10 cellular contexts compared by ENCODE assay signal in the genomic region with DNA sequence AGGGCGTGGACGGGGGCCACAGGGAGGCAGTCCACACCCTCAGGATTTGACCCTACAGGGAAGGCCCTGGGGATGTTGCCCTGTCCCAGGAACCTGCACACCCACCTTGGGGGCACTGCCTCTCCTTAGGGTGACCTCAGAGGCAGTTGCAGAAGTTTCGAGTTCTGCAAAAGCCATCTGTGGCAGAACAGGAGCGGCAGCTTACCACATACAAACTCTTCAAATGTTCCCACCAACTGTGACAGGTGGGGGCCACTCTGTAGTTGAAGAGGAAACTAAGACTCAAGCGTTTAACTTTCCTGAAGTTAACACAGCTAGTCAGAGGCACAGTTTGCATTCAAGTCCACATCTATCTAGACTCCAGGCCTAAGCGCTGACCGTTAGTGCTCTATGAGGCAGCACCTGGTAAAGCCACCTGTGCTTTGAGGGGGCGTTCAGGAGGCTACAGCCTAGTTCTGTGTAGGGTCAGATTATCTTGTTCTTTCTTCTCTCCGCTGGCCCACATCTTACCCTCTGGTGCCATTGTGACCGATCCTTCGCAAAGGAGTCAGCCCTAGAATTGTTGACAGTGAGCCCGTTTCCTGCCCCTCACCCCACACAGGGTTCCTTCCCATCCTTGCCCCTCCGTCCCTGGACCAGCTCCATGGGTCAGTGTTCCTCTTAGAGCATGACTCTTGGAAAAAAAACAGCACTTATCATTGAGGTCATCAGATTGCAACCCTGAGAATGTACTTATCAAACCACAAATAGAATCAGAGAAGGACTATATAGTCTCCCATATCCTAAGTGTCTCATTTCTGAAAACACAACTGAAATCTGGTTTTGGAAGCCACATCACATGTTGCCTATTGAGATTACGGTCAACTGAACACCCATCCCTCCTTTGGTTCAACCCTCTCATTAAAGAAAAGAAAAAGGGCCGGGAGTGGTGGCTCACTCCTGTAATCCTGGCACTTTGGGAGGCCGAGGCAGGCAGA. TPM values are rescaled to one million over a fixed set of nuclear protein-coding genes. Genes with fewer than 3 reads are reported as not detected.
DNase-seq lines count a peak whose midpoint lies in the region; ATAC-seq and TF ChIP-seq lines count a peak whose summit lies in the region.
"Had no signal": no experiment of that assay in that cellular context is flagged by ENCODE, and none has a peak within 500 bp of the region (broad histone marks: within the 10 kb centered on the region; RNA-seq: fewer than 3 reads in every experiment).

No MANE protein-coding gene starts in this region.

- CTCF ChIA-PET in activated CD8-positive, alpha-beta T cell treated with anti-CD3 and anti-CD28 coated beads for 36 hours (lab: Charles Lee): interaction anchor here (1.1 to 1.6 kb wide), 2 partner anchors 12 to 20 kb away, joined by 3 to 4 read pairs; no protein-coding TSS in a partner anchor
- CTCF ChIA-PET in activated CD8-positive, alpha-beta T cell treated with anti-CD3 and anti-CD28 coated beads, Interleukin-2, amount 10 ng/mL, durations not matched to agents 7 days and 5 days (lab: Charles Lee): no interaction called here

- peaks cover 7% of the 10 kb centered on the region for H3K4me1 Mint-ChIP-seq in activated CD8-positive, alpha-beta T cell treated with anti-CD3 and anti-CD28 coated beads for 36 hours (ENCODE audit: low read depth)
- H3K4me1 Mint-ChIP-seq in activated CD8-positive, alpha-beta T cell treated with anti-CD3 and anti-CD28 coated beads, Interleukin-2, amount 10 ng/mL, durations not matched to agents 7 days and 5 days (ENCODE audit: low read depth): peaks cover 19% of the 10 kb centered on the region
- H3K4me1 Mint-ChIP-seq in activated naive CD8-positive, alpha-beta T cell treated with anti-CD3 and anti-CD28 coated beads for 36 hours: peaks cover 7% of the 10 kb centered on the region

- no peak overlapping the region for H3K27ac Mint-ChIP-seq in activated CD8-positive, alpha-beta T cell treated with anti-CD3 and anti-CD28 coated beads for 36 hours
- H3K27ac Mint-ChIP-seq in activated CD8-positive, alpha-beta T cell treated with anti-CD3 and anti-CD28 coated beads, Interleukin-2, amount 10 ng/mL, durations not matched to agents 7 days and 5 days: no peak overlapping the region
- no peak overlapping the region for H3K27ac Mint-ChIP-seq in activated naive CD8-positive, alpha-beta T cell treated with anti-CD3 and anti-CD28 coated beads for 36 hours

- H3K27ac ChIP-seq in temporal lobe (ENCODE audit: low read depth, low read length): peak overlapping the region; percentile 40

- peak; percentile 50 for DNase-seq in activated CD8-positive, alpha-beta T cell treated with anti-CD3 and anti-CD28 coated beads for 36 hours
- no peak for DNase-seq in activated CD8-positive, alpha-beta T cell treated with anti-CD3 and anti-CD28 coated beads, Interleukin-2, amount 10 ng/mL, durations not matched to agents 7 days and 5 days
- DNase-seq in activated naive CD8-positive, alpha-beta T cell treated with anti-CD3 and anti-CD28 coated beads for 36 hours: peak; percentile 6
- DNase-seq in NCI-H446 (lab: John Stamatoyannopoulos, UW) (no peak), NCI-H1092 (lab: John Stamatoyannopoulos, UW) (no peak)
- DNase-seq: activated CD4-positive, alpha-beta T cell treated with anti-CD3 and anti-CD28 coated beads, Interleukin-2, amount 50 U/mL, for 1 hour; occipital lobe had no signal

- H3K9me3 Mint-ChIP-seq in activated CD8-positive, alpha-beta T cell treated with anti-CD3 and anti-CD28 coated beads for 36 hours: no peaks in the 10 kb centered on the region
- no peaks in the 10 kb centered on the region for H3K9me3 Mint-ChIP-seq in activated CD8-positive, alpha-beta T cell treated with anti-CD3 and anti-CD28 coated beads, Interleukin-2, amount 10 ng/mL, durations not matched to agents 7 days and 5 days (ENCODE audit: insufficient read depth)
- no peaks in the 10 kb centered on the region for H3K9me3 Mint-ChIP-seq in activated naive CD8-positive, alpha-beta T cell treated with anti-CD3 and anti-CD28 coated beads for 36 hours

- peak; percentile 68 for ATAC-seq in activated CD8-positive, alpha-beta T cell treated with anti-CD3 and anti-CD28 coated beads for 36 hours
- no peak for ATAC-seq in activated CD8-positive, alpha-beta T cell treated with anti-CD3 and anti-CD28 coated beads, Interleukin-2, amount 10 ng/mL, durations not matched to agents 7 days and 5 days
- ATAC-seq in HG03159 (IDR thresholded peaks at IDR 0.05; ENCODE audit: unreplicated experiment): peak; percentile 58
- ATAC-seq in GM21381 (IDR thresholded peaks at IDR 0.05; ENCODE audit: unreplicated experiment): no peak

- POLR2A ChIA-PET in activated CD8-positive, alpha-beta T cell treated with anti-CD3 and anti-CD28 coated beads for 36 hours (lab: Charles Lee): no interaction called here
- POLR2A ChIA-PET in activated CD8-positive, alpha-beta T cell treated with anti-CD3 and anti-CD28 coated beads, Interleukin-2, amount 10 ng/mL, durations not matched to agents 7 days and 5 days (lab: Charles Lee): no interaction called here

- intact Hi-C loops in activated CD8-positive, alpha-beta T cell treated with anti-CD3 and anti-CD28 coated beads for 36 hours (cut with micrococcal nuclease): no loop called here

- H3K4me3 Mint-ChIP-seq in activated CD8-positive, alpha-beta T cell treated with anti-CD3 and anti-CD28 coated beads for 36 hours: no peak overlapping the region
- H3K4me3 Mint-ChIP-seq in activated CD8-positive, alpha-beta T cell treated with anti-CD3 and anti-CD28 coated beads, Interleukin-2, amount 10 ng/mL, durations not matched to agents 7 days and 5 days: no peak overlapping the region
- no peak overlapping the region for H3K4me3 Mint-ChIP-seq in activated naive CD8-positive, alpha-beta T cell treated with anti-CD3 and anti-CD28 coated beads for 36 hours

- peaks cover 1% of the 10 kb centered on the region for H3K27me3 Mint-ChIP-seq in activated CD8-positive, alpha-beta T cell treated with anti-CD3 and anti-CD28 coated beads for 36 hours
- H3K27me3 Mint-ChIP-seq in activated CD8-positive, alpha-beta T cell treated with anti-CD3 and anti-CD28 coated beads, Interleukin-2, amount 10 ng/mL, durations not matched to agents 7 days and 5 days (ENCODE audit: low read depth): peaks cover 29% of the 10 kb centered on the region
- H3K27me3 Mint-ChIP-seq in activated naive CD8-positive, alpha-beta T cell treated with anti-CD3 and anti-CD28 coated beads for 36 hours: peaks cover 13% of the 10 kb centered on the region

- no peak for TF ChIP-seq CTCF in activated CD8-positive, alpha-beta T cell treated with anti-CD3 and anti-CD28 coated beads for 36 hours (IDR thresholded peaks at IDR 0.05)

- no peaks in the 10 kb centered on the region for H3K36me3 Mint-ChIP-seq in activated CD8-positive, alpha-beta T cell treated with anti-CD3 and anti-CD28 coated beads for 36 hours (ENCODE audit: low read depth)
- no peaks in the 10 kb centered on the region for H3K36me3 Mint-ChIP-seq in activated CD8-positive, alpha-beta T cell treated with anti-CD3 and anti-CD28 coated beads, Interleukin-2, amount 10 ng/mL, durations not matched to agents 7 days and 5 days (ENCODE audit: low read depth)
- no peaks in the 10 kb centered on the region for H3K36me3 Mint-ChIP-seq in activated naive CD8-positive, alpha-beta T cell treated with anti-CD3 and anti-CD28 coated beads for 36 hours

RNA-seq across cellular contexts. Expression of a gene that starts 45.4 kb away (rescaled TPM):
- total RNA-seq in activated CD8-positive, alpha-beta T cell treated with anti-CD3 and anti-CD28 coated beads for 36 hours: under 1 TPM; 0.16 to 0.54 TPM
- total RNA-seq in activated CD8-positive, alpha-beta T cell treated with anti-CD3 and anti-CD28 coated beads, Interleukin-2, amount 10 ng/mL, durations not matched to agents 7 days and 5 days: not detected
- under 1 TPM; 0.16 to 0.21 TPM for total RNA-seq in activated naive CD8-positive, alpha-beta T cell treated with anti-CD3 and anti-CD28 coated beads for 36 hours
- total RNA-seq in temporal lobe: 2.2 TPM

Comparison
In these comparisons a context has a peak if more than half of its experiments do, and no peak if none do; other contexts are left out.
1. ATAC-seq: peak in activated CD8-positive, alpha-beta T cell treated with anti-CD3 and anti-CD28 coated beads for 36 hours (single experiment) and HG03159 (single experiment); none in activated CD8-positive, alpha-beta T cell treated with anti-CD3 and anti-CD28 coated beads, Interleukin-2, amount 10 ng/mL, durations not matched to agents 7 days and 5 days (single experiment) and GM21381 (single experiment).
2. DNase-seq: peak in activated CD8-positive, alpha-beta T cell treated with anti-CD3 and anti-CD28 coated beads for 36 hours (single experiment) and activated naive CD8-positive, alpha-beta T cell treated with anti-CD3 and anti-CD28 coated beads for 36 hours (single experiment); none in activated CD8-positive, alpha-beta T cell treated with anti-CD3 and anti-CD28 coated beads, Interleukin-2, amount 10 ng/mL, durations not matched to agents 7 days and 5 days (single experiment), NCI-H446 (0 of 2) and NCI-H1092 (single experiment).